In the genomic region with DNA sequence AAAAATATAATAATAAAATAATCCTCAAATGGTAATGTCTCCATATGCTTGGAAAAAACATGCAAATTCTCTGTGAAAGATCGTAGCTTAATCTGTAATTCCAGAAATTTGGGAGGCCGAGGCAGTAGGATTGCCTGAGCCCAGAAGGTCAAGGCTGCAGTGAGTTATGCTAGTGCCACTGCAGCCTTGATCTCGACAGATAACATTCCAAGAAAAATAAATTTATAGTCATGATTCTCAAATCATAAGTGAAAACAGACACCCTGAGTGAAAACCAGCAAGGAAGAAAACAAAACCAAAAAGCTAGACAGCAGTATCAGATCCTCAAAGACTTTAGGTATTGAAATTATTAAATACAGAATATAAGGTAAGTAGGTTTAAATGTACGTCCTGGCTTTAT, we compare ENCODE assay signal across 27 cellular contexts. TPM values are rescaled to one million over a fixed set of nuclear protein-coding genes. Genes with fewer than 3 reads are reported as not detected.
"Had no signal": no experiment of that assay in that cellular context is flagged by ENCODE, and none has a peak within 500 bp of the region (broad histone marks: within the 10 kb centered on the region; RNA-seq: fewer than 3 reads in every experiment).

No MANE protein-coding gene starts in this region.

- H3K27ac ChIP-seq: stomach, suprapubic skin, testis, thoracic aorta, thyroid gland, tibial artery, tibial nerve, transverse colon, upper lobe of left lung, upper lobe of right lung, vagina had no signal

- H3K4me1 ChIP-seq: vagina had no signal

- H3K27me3 ChIP-seq: stomach, suprapubic skin, testis, thyroid gland, tibial artery, tibial nerve, upper lobe of left lung, upper lobe of right lung, uterus, vagina had no signal

- H3K4me3 ChIP-seq: stomach, suprapubic skin, testis, thoracic aorta, thyroid gland, tibial artery, tibial nerve, transverse colon, upper lobe of left lung, upper lobe of right lung, uterus, vagina had no signal

- H3K36me3 ChIP-seq: stomach, suprapubic skin, thoracic aorta, thyroid gland, tibial artery, tibial nerve, transverse colon, upper lobe of left lung, upper lobe of right lung, uterus, vagina had no signal

- H3K9me3 ChIP-seq: stomach, suprapubic skin, testis, thoracic aorta, thyroid gland, tibial artery, tibial nerve, transverse colon, upper lobe of left lung, upper lobe of right lung, uterus, vagina had no signal

- ATAC-seq: stimulated activated effector memory CD8-positive, alpha-beta T cell treated with anti-CD3 and anti-CD28 coated beads, Interleukin-12 subunit alpha, Interleukin-12 subunit beta, amount 100 ng/mL, for 72 hours; stimulated activated memory B cell treated with anti-CD40 and anti-IgM and Interleukin-4, amounts not matched to agents 10 μg/mL and 1 μg/mL and 100 μg/mL, for 72 hours; stimulated activated naive B cell treated with anti-CD40 and anti-IgM and Interleukin-4, amounts not matched to agents 10 μg/mL and 1 μg/mL and 100 μg/mL, for 72 hours; stimulated activated naive CD8-positive, alpha-beta T cell treated with anti-CD3 and anti-CD28 coated beads, Interleukin-15, amount 100 ng/mL, for 72 hours; stimulated activated naive CD8-positive, alpha-beta T cell treated with anti-CD3 and anti-CD28 coated beads, Interleukin-15, Interleukin-2, amounts not matched to agents 100 U/mL and 50 U/mL, for 24 hours; upper lobe of right lung had no signal

- DNase-seq: stimulated activated CD4-positive, alpha-beta T cell treated with anti-CD3 and anti-CD28 coated beads, Interleukin-2, amount 100 ng/mL, for 48 hours; stimulated activated CD4-positive, alpha-beta T cell treated with anti-CD3 and anti-CD28 coated beads, Interleukin-4, amount 100 ng/mL, for 1 hour; stimulated activated CD4-positive, alpha-beta T cell treated with anti-CD3 and anti-CD28 coated beads, Interleukin-4, amount 100 ng/mL, for 24 hours; stimulated activated CD4-positive, alpha-beta T cell treated with anti-CD3 and anti-CD28 coated beads, Interleukin-4, amount 100 ng/mL, for 4 hours; stimulated activated CD8-positive, alpha-beta memory T cell treated with anti-CD3 and anti-CD28 coated beads, Interleukin-4, amount 100 ng/mL, for 48 hours; stimulated activated naive B cell treated with anti-CD40 and anti-IgM and Interleukin-4, amounts not matched to agents 10 μg/mL and 1 μg/mL and 100 μg/mL, for 72 hours; stimulated activated naive CD4-positive, alpha-beta T cell; stimulated activated naive CD4-positive, alpha-beta T cell treated with Interleukin-2 at 50 U/mL for 16 hours; stimulated activated naive CD8-positive, alpha-beta T cell treated with anti-CD3 and anti-CD28 coated beads, Interleukin-15, amount 100 ng/mL, for 72 hours; stimulated activated naive CD8-positive, alpha-beta T cell treated with anti-CD3 and anti-CD28 coated beads, Interleukin-15, Interleukin-2, amounts not matched to agents 100 U/mL and 50 U/mL, for 24 hours; stomach; substantia nigra; testis; thyroid gland; tibial artery; transverse colon; trophoblast cell; upper lobe of left lung; upper lobe of right lung; uterus had no signal

RNA-seq across cellular contexts. Expression of gene MUC21, which starts 3.8 kb away (rescaled TPM):
- polyA plus RNA-seq: urinary bladder had no signal

RNA-seq across cellular contexts. Expression of gene MUC22, which starts 30.6 kb away (rescaled TPM):
- polyA plus RNA-seq: urinary bladder had no signal

RNA-seq across cellular contexts. Expression of gene MUCL3, which starts 38.9 kb away (rescaled TPM):
- polyA plus RNA-seq: urinary bladder had no signal

RNA-seq across cellular contexts. Expression of gene SFTA2, which starts 47.7 kb away (rescaled TPM):
- polyA plus RNA-seq: urinary bladder had no signal
